ENCODE assay signal across 8 cellular contexts in the genomic region with DNA sequence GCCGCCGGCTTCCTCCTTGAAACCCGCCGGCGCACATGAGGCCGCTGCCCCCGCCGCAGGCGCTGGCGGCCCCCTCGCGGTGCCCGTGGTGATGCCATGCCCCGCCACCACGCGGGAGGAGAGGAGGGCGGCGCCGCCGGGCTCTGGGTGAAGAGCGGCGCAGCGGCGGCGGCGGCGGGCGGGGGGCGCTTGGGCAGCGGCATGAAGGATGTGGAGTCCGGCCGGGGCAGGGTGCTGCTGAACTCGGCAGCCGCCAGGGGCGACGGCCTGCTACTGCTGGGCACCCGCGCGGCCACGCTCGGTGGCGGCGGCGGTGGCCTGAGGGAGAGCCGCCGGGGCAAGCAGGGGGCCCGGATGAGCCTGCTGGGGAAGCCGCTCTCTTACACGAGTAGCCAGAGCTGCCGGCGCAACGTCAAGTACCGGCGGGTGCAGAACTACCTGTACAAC. TPM values are rescaled to one million over a fixed set of nuclear protein-coding genes. Genes with fewer than 3 reads are reported as not detected.
A peak's percentile ranks its signal among the peaks of the same experiment; 100 is the strongest.
DNase-seq lines count a peak whose midpoint lies in the region; ATAC-seq and TF ChIP-seq lines count a peak whose summit lies in the region.

No MANE protein-coding gene starts in this region.

- no peaks in the 10 kb centered on the region for H3K27me3 ChIP-seq in thoracic aorta (replicated peaks; ENCODE audit: insufficient read depth)

- peak overlapping the region; percentile 78 to 79 for H3K27ac ChIP-seq in thoracic aorta

- DNase-seq in NCI-H82 (lab: John Stamatoyannopoulos, UW) (peak; percentile 74), NCI-H82 treated with DMSO at 0.1 percent for 48 hours (lab: John Stamatoyannopoulos, UW; ENCODE audit: unreplicated experiment) (no peak), NCI-H446 (lab: John Stamatoyannopoulos, UW) (peak; percentile 35 to 69), epithelial cell of proximal tubule (ENCODE audit: low read depth) (no peak), natural killer cell (peak; percentile 49), thoracic aorta (ENCODE audit: low spot score) (no peak)
- peak; percentile 18 to 52 (median 39) for DNase-seq in activated CD8-positive, alpha-beta memory T cell treated with anti-CD3 and anti-CD28 coated beads for 48 hours (ENCODE audit: low read depth in 2 of 3, low spot score in 2 of 3)

- intact Hi-C loops in natural killer cell (cut with micrococcal nuclease), result no loop called here

- no peak for TF ChIP-seq CTCF in epithelial cell of proximal tubule (conservative IDR thresholded peaks at IDR 0.05; ENCODE audit: low read depth, low read length)
- peak; percentile 38 for TF ChIP-seq CTCF in natural killer cell (IDR thresholded peaks at IDR 0.05)
- TF ChIP-seq CTCF in thoracic aorta (IDR thresholded peaks at IDR 0.05), result peak; percentile 61

- peak overlapping the region; percentile 91 for H3K4me3 Mint-ChIP-seq in natural killer cell

- no peaks in the 10 kb centered on the region for H3K36me3 Mint-ChIP-seq in natural killer cell

- H3K27ac Mint-ChIP-seq in natural killer cell, result no peak overlapping the region

- H3K4me1 Mint-ChIP-seq in natural killer cell, result peaks cover 43 to 59% of the 10 kb centered on the region in 2 donors

- ATAC-seq in HG02885 (IDR thresholded peaks at IDR 0.05; ENCODE audit: poor library complexity, unreplicated experiment), result peak; percentile 23
- ATAC-seq in natural killer cell, result peak; percentile 49 to 59 (median 49)
- peak; percentile 46 for ATAC-seq in thoracic aorta (ENCODE audit: insufficient number of reproducible peaks, low FRiP score, low read depth)

- no peaks in the 10 kb centered on the region for H3K27me3 Mint-ChIP-seq in natural killer cell (ENCODE audit: low read depth in 2 of 2)

- H3K9me3 ChIP-seq in thoracic aorta, result no peaks in the 10 kb centered on the region

- H3K4me3 ChIP-seq in epithelial cell of proximal tubule (ENCODE audit: low read depth, low read length) (peak overlapping the region; percentile 63), thoracic aorta (peak overlapping the region; percentile 87)

- no peaks in the 10 kb centered on the region for H3K36me3 ChIP-seq in thoracic aorta

- peaks cover 15 to 24% of the 10 kb centered on the region in 2 donors for H3K4me1 ChIP-seq in thoracic aorta (ENCODE audit: control insufficient read depth in 1 of 2, low read depth in 2 of 2)

- no peaks in the 10 kb centered on the region for H3K9me3 Mint-ChIP-seq in natural killer cell

RNA-seq across cellular contexts. Expression of a gene that starts 0.3 kb away (rescaled TPM):
- total RNA-seq in epithelial cell of proximal tubule (1.4 and 1.7 TPM in 2 replicates), natural killer cell (1 to 10 TPM; 8.2 to 9.7 (median 8.7) TPM), thoracic aorta (1 to 10 TPM; 7.3 to 8.5 TPM)

Comparison
In these comparisons a context has a peak if more than half of its experiments do, and no peak if none do; other contexts are left out.
1. DNase-seq: peak in NCI-H82 (single experiment), NCI-H446 (2 of 2), activated CD8-positive, alpha-beta memory T cell treated with anti-CD3 and anti-CD28 coated beads for 48 hours (3 of 3) and natural killer cell (single experiment); none in NCI-H82 treated with DMSO at 0.1 percent for 48 hours (single experiment), epithelial cell of proximal tubule (single experiment) and thoracic aorta (single experiment).
2. Peak in every context shown above with its lines, with median percentiles within 50 percentile points of each other: ATAC-seq.